In genomic region chr9:126474201-126474765, GRCh38 we compare ENCODE assay signal across 1 cellular context.
TF ChIP-seq lines count a peak whose summit lies in the region.

No MANE protein-coding gene starts in this region.

TF ChIP-seq in SK-N-SH, 30 proteins besides CTCF, POLR2A, EP300 and RAD21 (continued from another document):
- TF ChIP-seq, protein P1, sequence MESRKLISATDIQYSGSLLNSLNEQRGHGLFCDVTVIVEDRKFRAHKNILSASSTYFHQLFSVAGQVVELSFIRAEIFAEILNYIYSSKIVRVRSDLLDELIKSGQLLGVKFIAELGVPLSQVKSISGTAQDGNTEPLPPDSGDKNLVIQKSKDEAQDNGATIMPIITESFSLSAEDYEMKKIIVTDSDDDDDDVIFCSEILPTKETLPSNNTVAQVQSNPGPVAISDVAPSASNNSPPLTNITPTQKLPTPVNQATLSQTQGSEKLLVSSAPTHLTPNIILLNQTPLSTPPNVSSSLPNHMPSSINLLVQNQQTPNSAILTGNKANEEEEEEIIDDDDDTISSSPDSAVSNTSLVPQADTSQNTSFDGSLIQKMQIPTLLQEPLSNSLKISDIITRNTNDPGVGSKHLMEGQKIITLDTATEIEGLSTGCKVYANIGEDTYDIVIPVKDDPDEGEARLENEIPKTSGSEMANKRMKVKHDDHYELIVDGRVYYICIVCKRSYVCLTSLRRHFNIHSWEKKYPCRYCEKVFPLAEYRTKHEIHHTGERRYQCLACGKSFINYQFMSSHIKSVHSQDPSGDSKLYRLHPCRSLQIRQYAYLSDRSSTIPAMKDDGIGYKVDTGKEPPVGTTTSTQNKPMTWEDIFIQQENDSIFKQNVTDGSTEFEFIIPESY (IDR thresholded peaks at IDR 0.05; ENCODE audit: borderline replicate concordance, low read depth) = no peak
- TF ChIP-seq MXI1 (IDR thresholded peaks at IDR 0.05; ENCODE audit: low read depth, low read length) (no peak), NRF1 (IDR thresholded peaks at IDR 0.05; ENCODE audit: low read depth, low read length) (no peak)
TF ChIP-seq in SK-N-SH: peak in this region for 5.
